2 cellular contexts compared by ENCODE assay signal in the genomic region with DNA sequence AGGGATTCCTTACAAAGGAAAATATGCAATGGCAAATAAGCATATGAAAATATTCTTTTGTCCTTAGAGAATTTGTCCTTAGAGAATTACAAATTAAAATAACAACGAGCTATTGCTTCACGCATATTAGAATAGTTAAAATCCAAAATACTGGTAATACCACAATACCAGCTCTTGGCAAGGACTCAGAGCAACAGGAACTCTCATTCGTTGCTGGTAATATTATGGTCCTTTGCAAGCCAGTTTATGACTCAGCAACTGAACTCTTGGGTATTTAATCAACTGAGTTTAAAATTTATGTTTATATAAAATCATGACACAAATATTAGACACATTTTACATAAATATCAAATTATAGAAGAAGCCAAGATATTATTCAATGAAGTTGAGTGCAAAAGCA.
TF ChIP-seq lines count a peak whose summit lies in the region.

No MANE protein-coding gene starts in this region.

TF ChIP-seq in H1, 55 proteins besides CTCF, POLR2A, EP300 and RAD21 (continues in another document):
- TF ChIP-seq, protein P1, sequence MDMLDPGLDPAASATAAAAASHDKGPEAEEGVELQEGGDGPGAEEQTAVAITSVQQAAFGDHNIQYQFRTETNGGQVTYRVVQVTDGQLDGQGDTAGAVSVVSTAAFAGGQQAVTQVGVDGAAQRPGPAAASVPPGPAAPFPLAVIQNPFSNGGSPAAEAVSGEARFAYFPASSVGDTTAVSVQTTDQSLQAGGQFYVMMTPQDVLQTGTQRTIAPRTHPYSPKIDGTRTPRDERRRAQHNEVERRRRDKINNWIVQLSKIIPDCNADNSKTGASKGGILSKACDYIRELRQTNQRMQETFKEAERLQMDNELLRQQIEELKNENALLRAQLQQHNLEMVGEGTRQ (IDR thresholded peaks at IDR 0.05; ENCODE audit: low read length), result no peak
- TF ChIP-seq SRF (IDR thresholded peaks at IDR 0.05; ENCODE audit: low read depth, low read length), result no peak
- no peak for TF ChIP-seq PHF8 (conservative IDR thresholded peaks at IDR 0.05; ENCODE audit: low read depth, low read length)
- no peak for TF ChIP-seq SIX5 (IDR thresholded peaks at IDR 0.05; ENCODE audit: low read depth, low read length)
- no peak for TF ChIP-seq FOSL1 (IDR thresholded peaks at IDR 0.05; ENCODE audit: insufficient read depth, low read depth, low read length)
- TF ChIP-seq TCF12 (IDR thresholded peaks at IDR 0.05; ENCODE audit: low read depth, low read length), result no peak
- TF ChIP-seq RFX5 (IDR thresholded peaks at IDR 0.05; ENCODE audit: borderline replicate concordance, low read depth, low read length), result no peak
- TF ChIP-seq CBX5 (IDR thresholded peaks at IDR 0.05; ENCODE audit: low read depth, low read length), result no peak
- TF ChIP-seq, protein P2, sequence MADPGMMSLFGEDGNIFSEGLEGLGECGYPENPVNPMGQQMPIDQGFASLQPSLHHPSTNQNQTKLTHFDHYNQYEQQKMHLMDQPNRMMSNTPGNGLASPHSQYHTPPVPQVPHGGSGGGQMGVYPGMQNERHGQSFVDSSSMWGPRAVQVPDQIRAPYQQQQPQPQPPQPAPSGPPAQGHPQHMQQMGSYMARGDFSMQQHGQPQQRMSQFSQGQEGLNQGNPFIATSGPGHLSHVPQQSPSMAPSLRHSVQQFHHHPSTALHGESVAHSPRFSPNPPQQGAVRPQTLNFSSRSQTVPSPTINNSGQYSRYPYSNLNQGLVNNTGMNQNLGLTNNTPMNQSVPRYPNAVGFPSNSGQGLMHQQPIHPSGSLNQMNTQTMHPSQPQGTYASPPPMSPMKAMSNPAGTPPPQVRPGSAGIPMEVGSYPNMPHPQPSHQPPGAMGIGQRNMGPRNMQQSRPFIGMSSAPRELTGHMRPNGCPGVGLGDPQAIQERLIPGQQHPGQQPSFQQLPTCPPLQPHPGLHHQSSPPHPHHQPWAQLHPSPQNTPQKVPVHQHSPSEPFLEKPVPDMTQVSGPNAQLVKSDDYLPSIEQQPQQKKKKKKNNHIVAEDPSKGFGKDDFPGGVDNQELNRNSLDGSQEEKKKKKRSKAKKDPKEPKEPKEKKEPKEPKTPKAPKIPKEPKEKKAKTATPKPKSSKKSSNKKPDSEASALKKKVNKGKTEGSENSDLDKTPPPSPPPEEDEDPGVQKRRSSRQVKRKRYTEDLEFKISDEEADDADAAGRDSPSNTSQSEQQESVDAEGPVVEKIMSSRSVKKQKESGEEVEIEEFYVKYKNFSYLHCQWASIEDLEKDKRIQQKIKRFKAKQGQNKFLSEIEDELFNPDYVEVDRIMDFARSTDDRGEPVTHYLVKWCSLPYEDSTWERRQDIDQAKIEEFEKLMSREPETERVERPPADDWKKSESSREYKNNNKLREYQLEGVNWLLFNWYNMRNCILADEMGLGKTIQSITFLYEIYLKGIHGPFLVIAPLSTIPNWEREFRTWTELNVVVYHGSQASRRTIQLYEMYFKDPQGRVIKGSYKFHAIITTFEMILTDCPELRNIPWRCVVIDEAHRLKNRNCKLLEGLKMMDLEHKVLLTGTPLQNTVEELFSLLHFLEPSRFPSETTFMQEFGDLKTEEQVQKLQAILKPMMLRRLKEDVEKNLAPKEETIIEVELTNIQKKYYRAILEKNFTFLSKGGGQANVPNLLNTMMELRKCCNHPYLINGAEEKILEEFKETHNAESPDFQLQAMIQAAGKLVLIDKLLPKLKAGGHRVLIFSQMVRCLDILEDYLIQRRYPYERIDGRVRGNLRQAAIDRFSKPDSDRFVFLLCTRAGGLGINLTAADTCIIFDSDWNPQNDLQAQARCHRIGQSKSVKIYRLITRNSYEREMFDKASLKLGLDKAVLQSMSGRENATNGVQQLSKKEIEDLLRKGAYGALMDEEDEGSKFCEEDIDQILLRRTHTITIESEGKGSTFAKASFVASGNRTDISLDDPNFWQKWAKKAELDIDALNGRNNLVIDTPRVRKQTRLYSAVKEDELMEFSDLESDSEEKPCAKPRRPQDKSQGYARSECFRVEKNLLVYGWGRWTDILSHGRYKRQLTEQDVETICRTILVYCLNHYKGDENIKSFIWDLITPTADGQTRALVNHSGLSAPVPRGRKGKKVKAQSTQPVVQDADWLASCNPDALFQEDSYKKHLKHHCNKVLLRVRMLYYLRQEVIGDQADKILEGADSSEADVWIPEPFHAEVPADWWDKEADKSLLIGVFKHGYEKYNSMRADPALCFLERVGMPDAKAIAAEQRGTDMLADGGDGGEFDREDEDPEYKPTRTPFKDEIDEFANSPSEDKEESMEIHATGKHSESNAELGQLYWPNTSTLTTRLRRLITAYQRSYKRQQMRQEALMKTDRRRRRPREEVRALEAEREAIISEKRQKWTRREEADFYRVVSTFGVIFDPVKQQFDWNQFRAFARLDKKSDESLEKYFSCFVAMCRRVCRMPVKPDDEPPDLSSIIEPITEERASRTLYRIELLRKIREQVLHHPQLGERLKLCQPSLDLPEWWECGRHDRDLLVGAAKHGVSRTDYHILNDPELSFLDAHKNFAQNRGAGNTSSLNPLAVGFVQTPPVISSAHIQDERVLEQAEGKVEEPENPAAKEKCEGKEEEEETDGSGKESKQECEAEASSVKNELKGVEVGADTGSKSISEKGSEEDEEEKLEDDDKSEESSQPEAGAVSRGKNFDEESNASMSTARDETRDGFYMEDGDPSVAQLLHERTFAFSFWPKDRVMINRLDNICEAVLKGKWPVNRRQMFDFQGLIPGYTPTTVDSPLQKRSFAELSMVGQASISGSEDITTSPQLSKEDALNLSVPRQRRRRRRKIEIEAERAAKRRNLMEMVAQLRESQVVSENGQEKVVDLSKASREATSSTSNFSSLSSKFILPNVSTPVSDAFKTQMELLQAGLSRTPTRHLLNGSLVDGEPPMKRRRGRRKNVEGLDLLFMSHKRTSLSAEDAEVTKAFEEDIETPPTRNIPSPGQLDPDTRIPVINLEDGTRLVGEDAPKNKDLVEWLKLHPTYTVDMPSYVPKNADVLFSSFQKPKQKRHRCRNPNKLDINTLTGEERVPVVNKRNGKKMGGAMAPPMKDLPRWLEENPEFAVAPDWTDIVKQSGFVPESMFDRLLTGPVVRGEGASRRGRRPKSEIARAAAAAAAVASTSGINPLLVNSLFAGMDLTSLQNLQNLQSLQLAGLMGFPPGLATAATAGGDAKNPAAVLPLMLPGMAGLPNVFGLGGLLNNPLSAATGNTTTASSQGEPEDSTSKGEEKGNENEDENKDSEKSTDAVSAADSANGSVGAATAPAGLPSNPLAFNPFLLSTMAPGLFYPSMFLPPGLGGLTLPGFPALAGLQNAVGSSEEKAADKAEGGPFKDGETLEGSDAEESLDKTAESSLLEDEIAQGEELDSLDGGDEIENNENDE (IDR thresholded peaks at IDR 0.05; ENCODE audit: insufficient replicate concordance, low read length), result no peak
- no peak for TF ChIP-seq CBX8 (IDR thresholded peaks at IDR 0.05; ENCODE audit: borderline replicate concordance, low read depth, low read length)
- no peak for TF ChIP-seq GABPA (IDR thresholded peaks at IDR 0.05; ENCODE audit: borderline replicate concordance, insufficient read depth, low read length)
- TF ChIP-seq HDAC6 (IDR thresholded peaks at IDR 0.05; ENCODE audit: low read depth, low read length), result no peak
- no peak for TF ChIP-seq SP1 (IDR thresholded peaks at IDR 0.05; ENCODE audit: low read depth, low read length)
- TF ChIP-seq GTF2F1 (IDR thresholded peaks at IDR 0.05; ENCODE audit: borderline replicate concordance, low read depth, low read length), result no peak
- TF ChIP-seq TEAD4 (IDR thresholded peaks at IDR 0.05; ENCODE audit: low read depth, low read length), result no peak
- no peak for TF ChIP-seq SIRT6 (IDR thresholded peaks at IDR 0.05; ENCODE audit: low read length)
- TF ChIP-seq TAF7 (optimal IDR thresholded peaks at IDR 0.05; ENCODE audit: borderline replicate concordance, low read depth, low read length), result no peak
- no peak for TF ChIP-seq YY1 (IDR thresholded peaks at IDR 0.05; ENCODE audit: low read depth, low read length)

TF ChIP-seq in HepG2, 621 proteins besides CTCF, POLR2A, EP300 and RAD21:
- TF ChIP-seq ZSCAN25 (CRISPR knock-in tag; IDR thresholded peaks at IDR 0.05) (no peak), NFE2L2 (IDR thresholded peaks at IDR 0.05; ENCODE audit: low read length) (no peak), ZC3H13 (CRISPR knock-in tag; IDR thresholded peaks at IDR 0.05) (no peak)
- TF ChIP-seq, protein P3, sequence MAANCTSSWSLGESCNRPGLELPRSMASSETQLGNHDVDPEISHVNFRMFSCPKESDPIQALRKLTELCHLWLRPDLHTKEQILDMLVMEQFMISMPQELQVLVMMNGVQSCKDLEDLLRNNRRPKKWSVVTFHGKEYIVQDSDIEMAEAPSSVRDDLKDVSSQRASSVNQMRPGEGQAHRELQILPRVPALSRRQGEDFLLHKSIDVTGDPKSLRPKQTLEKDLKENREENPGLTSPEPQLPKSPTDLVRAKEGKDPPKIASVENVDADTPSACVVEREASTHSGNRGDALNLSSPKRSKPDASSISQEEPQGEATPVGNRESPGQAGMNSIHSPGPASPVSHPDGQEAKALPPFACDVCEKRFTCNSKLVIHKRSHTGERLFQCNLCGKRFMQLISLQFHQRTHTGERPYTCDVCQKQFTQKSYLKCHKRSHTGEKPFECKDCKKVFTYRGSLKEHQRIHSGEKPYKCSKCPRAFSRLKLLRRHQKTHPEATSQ (CRISPR knock-in tag; IDR thresholded peaks at IDR 0.05; ENCODE audit: borderline replicate concordance), result no peak
- TF ChIP-seq, protein P4, sequence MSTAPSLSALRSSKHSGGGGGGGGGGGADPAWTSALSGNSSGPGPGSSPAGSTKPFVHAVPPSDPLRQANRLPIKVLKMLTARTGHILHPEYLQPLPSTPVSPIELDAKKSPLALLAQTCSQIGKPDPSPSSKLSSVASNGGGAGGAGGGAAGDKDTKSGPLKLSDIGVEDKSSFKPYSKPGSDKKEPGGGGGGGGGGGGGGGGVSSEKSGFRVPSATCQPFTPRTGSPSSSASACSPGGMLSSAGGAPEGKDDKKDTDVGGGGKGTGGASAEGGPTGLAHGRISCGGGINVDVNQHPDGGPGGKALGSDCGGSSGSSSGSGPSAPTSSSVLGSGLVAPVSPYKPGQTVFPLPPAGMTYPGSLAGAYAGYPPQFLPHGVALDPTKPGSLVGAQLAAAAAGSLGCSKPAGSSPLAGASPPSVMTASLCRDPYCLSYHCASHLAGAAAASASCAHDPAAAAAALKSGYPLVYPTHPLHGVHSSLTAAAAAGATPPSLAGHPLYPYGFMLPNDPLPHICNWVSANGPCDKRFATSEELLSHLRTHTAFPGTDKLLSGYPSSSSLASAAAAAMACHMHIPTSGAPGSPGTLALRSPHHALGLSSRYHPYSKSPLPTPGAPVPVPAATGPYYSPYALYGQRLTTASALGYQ (CRISPR knock-in tag; IDR thresholded peaks at IDR 0.05), result no peak
